Comparison of ENCODE assay signal across 31 cellular contexts in the genomic region with DNA sequence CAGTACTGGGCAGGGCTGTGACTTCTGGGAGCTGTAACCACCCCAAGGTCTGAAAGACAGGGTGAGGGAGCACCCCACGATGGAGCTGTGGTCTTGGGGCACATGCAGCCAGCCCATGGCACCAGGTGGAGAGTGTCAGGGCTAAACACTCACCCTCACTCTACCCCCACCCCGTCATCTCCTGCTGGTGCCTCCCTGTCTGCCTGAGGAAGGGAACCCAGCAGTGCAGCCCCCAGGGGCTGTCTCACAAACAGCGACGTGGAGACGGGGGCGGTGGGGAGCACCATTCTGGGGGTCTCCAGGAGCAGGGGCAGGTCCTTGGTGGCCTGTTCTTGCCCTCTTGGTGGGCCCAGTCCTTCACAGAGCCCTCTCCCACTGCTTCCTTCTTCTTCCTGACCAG.
"Had no signal": no experiment of that assay in that cellular context is flagged by ENCODE, and none has a peak within 500 bp of the region (broad histone marks: within the 10 kb centered on the region; RNA-seq: fewer than 3 reads in every experiment).

No MANE protein-coding gene starts in this region.

- H3K4me3 Mint-ChIP-seq: activated B cell treated with CpG ODN at 0.5 μM for 24 hours; activated CD4-positive, alpha-beta memory T cell treated with anti-CD3 and anti-CD28 coated beads for 36 hours; activated CD4-positive, alpha-beta T cell treated with anti-CD3 and anti-CD28 coated beads, Interleukin-2, amount 10 ng/mL, durations not matched to agents 24 days and 14 days; activated CD8-positive, alpha-beta T cell treated with anti-CD3 and anti-CD28 coated beads for 36 hours; activated naive CD4-positive, alpha-beta T cell treated with anti-CD3 and anti-CD28 coated beads for 36 hours; activated naive CD8-positive, alpha-beta T cell treated with anti-CD3 and anti-CD28 coated beads for 36 hours; activated T-cell treated with anti-CD3 and anti-CD28 coated beads, Interleukin-2, amount 50 U/mL, for 4 hours; activated T-cell treated with anti-CD3 and anti-CD28 coated beads, Interleukin-2, amount 50 U/mL, for 72 hours; activated T-helper 1 cell treated with anti-CD3 and anti-CD28 coated beads, Interleukin-12 subunit alpha, Interleukin-12 subunit beta, Interleukin-2, Interleukin-4 antibody, amounts not matched to agents 30 ng/mL and 10 ng/mL and 1 ng/mL, durations not matched to agents 14 hours and 24 hours and 36 hours; activated T-helper 17 cell treated with anti-CD3 and anti-CD28 coated beads, Interleukin-2, amount 50 U/mL, for 72 hours; T-helper 2 cell treated with Interferon-gamma antibody and Interleukin-4, amounts not matched to agents 5 μg/mL and 100 μg/mL, for 36 hours had no signal

- ATAC-seq: activated T-cell treated with anti-CD3 and anti-CD28 coated beads, Interleukin-2, amount 50 U/mL, for 4 hours; activated T-helper 17 cell treated with anti-CD3 and anti-CD28 coated beads, Interleukin-2, amount 50 U/mL, for 72 hours; body of pancreas; T-cell had no signal

- DNase-seq: activated B cell treated with CpG ODN at 0.5 μM for 24 hours; activated CD4-positive, alpha-beta memory T cell treated with anti-CD3 and anti-CD28 coated beads for 36 hours; activated CD4-positive, alpha-beta T cell treated with anti-CD3 and anti-CD28 coated beads for 4 hours; activated CD4-positive, alpha-beta T cell treated with anti-CD3 and anti-CD28 coated beads, Interleukin-2, amount 10 ng/mL, durations not matched to agents 24 days and 14 days; activated CD4-positive, alpha-beta T cell treated with anti-CD3 and anti-CD28 coated beads, Interleukin-2, amount 50 U/mL, for 1 hour; activated CD4-positive, alpha-beta T cell treated with anti-CD3 and anti-CD28 coated beads, Interleukin-2, amount 50 U/mL, for 4 hours; activated CD8-positive, alpha-beta memory T cell treated with anti-CD3 and anti-CD28 coated beads, Interleukin-2, amount 50 U/mL, for 4 hours; activated effector memory CD4-positive, alpha-beta T cell treated with anti-CD3 and anti-CD28 coated beads, Interleukin-2, amount 50 U/mL, for 16 hours; activated gamma-delta T cell treated with Interleukin-2 at 50 U/mL for 16 hours; activated naive CD4-positive, alpha-beta T cell; activated naive CD4-positive, alpha-beta T cell treated with anti-CD3 and anti-CD28 coated beads for 36 hours; activated naive CD4-positive, alpha-beta T cell treated with anti-CD3 and anti-CD28 coated beads, Interleukin-2, amount 50 U/mL, for 16 hours; activated naive CD8-positive, alpha-beta T cell treated with anti-CD3 and anti-CD28 coated beads for 36 hours; activated T-cell treated with anti-CD3 and anti-CD28 coated beads for 4 hours; activated T-cell treated with anti-CD3 and anti-CD28 coated beads, Interleukin-2, amount 50 U/mL, for 1 hour; activated T-cell treated with anti-CD3 and anti-CD28 coated beads, Interleukin-2, amount 50 U/mL, for 4 hours; activated T-cell treated with anti-CD3 and anti-CD28 coated beads, Interleukin-2, amount 50 U/mL, for 72 hours; adrenal gland; amniotic stem cell; body of pancreas; brain microvascular endothelial cell; central memory CD4-positive, alpha-beta T cell; T-cell; T-helper 2 cell; T-helper 9 cell had no signal

- H3K27me3 Mint-ChIP-seq: activated CD8-positive, alpha-beta T cell treated with anti-CD3 and anti-CD28 coated beads for 36 hours had no signal

- H3K27ac ChIP-seq: adrenal gland, body of pancreas, brain microvascular endothelial cell had no signal

- H3K36me3 Mint-ChIP-seq: activated CD4-positive, alpha-beta memory T cell treated with anti-CD3 and anti-CD28 coated beads for 36 hours; activated naive CD4-positive, alpha-beta T cell treated with anti-CD3 and anti-CD28 coated beads, Interleukin-2, amount 50 U/mL, for 72 hours; activated naive CD8-positive, alpha-beta T cell treated with anti-CD3 and anti-CD28 coated beads for 36 hours; T-cell had no signal

- H3K9me3 Mint-ChIP-seq: activated B cell treated with CpG ODN at 0.5 μM for 24 hours; activated CD4-positive, alpha-beta memory T cell treated with anti-CD3 and anti-CD28 coated beads for 36 hours; activated CD4-positive, alpha-beta T cell treated with anti-CD3 and anti-CD28 coated beads, Interleukin-2, amount 10 ng/mL, durations not matched to agents 24 days and 14 days; activated CD8-positive, alpha-beta T cell treated with anti-CD3 and anti-CD28 coated beads for 36 hours; activated naive CD4-positive, alpha-beta T cell treated with anti-CD3 and anti-CD28 coated beads for 36 hours; activated naive CD4-positive, alpha-beta T cell treated with anti-CD3 and anti-CD28 coated beads, Interleukin-2, amount 50 U/mL, for 72 hours; activated naive CD8-positive, alpha-beta T cell treated with anti-CD3 and anti-CD28 coated beads for 36 hours; activated T-cell treated with anti-CD3 and anti-CD28 coated beads, Interleukin-2, amount 50 U/mL, for 4 hours; activated T-cell treated with anti-CD3 and anti-CD28 coated beads, Interleukin-2, amount 50 U/mL, for 72 hours; activated T-helper 1 cell treated with anti-CD3 and anti-CD28 coated beads, Interleukin-12 subunit alpha, Interleukin-12 subunit beta, Interleukin-2, Interleukin-4 antibody, amounts not matched to agents 30 ng/mL and 10 ng/mL and 1 ng/mL, durations not matched to agents 14 hours and 24 hours and 36 hours; activated T-helper 17 cell treated with anti-CD3 and anti-CD28 coated beads, Interleukin-2, amount 50 U/mL, for 72 hours; T-cell; T-helper 2 cell treated with Interferon-gamma antibody and Interleukin-4, amounts not matched to agents 5 μg/mL and 100 μg/mL, for 36 hours had no signal

- H3K36me3 ChIP-seq: brain microvascular endothelial cell, breast epithelium had no signal

- H3K27me3 ChIP-seq: adrenal gland, body of pancreas, brain microvascular endothelial cell, breast epithelium had no signal

- H3K27ac Mint-ChIP-seq: activated B cell treated with CpG ODN at 0.5 μM for 24 hours; activated CD4-positive, alpha-beta memory T cell treated with anti-CD3 and anti-CD28 coated beads for 36 hours; activated CD4-positive, alpha-beta T cell treated with anti-CD3 and anti-CD28 coated beads, Interleukin-2, amount 10 ng/mL, durations not matched to agents 24 days and 14 days; activated CD8-positive, alpha-beta T cell treated with anti-CD3 and anti-CD28 coated beads for 36 hours; activated naive CD4-positive, alpha-beta T cell treated with anti-CD3 and anti-CD28 coated beads for 36 hours; activated naive CD8-positive, alpha-beta T cell treated with anti-CD3 and anti-CD28 coated beads for 36 hours; activated T-cell treated with anti-CD3 and anti-CD28 coated beads, Interleukin-2, amount 50 U/mL, for 72 hours; activated T-helper 1 cell treated with anti-CD3 and anti-CD28 coated beads, Interleukin-12 subunit alpha, Interleukin-12 subunit beta, Interleukin-2, Interleukin-4 antibody, amounts not matched to agents 30 ng/mL and 10 ng/mL and 1 ng/mL, durations not matched to agents 14 hours and 24 hours and 36 hours; activated T-helper 17 cell treated with anti-CD3 and anti-CD28 coated beads, Interleukin-2, amount 50 U/mL, for 72 hours; T-cell; T-helper 2 cell treated with Interferon-gamma antibody and Interleukin-4, amounts not matched to agents 5 μg/mL and 100 μg/mL, for 36 hours had no signal

- H3K4me1 Mint-ChIP-seq: activated T-helper 17 cell treated with anti-CD3 and anti-CD28 coated beads, Interleukin-2, amount 50 U/mL, for 72 hours had no signal

- H3K9me3 ChIP-seq: adrenal gland, body of pancreas, breast epithelium had no signal

- H3K4me1 ChIP-seq: adrenal gland, body of pancreas had no signal

- H3K4me3 ChIP-seq: adrenal gland, body of pancreas, breast epithelium had no signal
